In the genomic region with DNA sequence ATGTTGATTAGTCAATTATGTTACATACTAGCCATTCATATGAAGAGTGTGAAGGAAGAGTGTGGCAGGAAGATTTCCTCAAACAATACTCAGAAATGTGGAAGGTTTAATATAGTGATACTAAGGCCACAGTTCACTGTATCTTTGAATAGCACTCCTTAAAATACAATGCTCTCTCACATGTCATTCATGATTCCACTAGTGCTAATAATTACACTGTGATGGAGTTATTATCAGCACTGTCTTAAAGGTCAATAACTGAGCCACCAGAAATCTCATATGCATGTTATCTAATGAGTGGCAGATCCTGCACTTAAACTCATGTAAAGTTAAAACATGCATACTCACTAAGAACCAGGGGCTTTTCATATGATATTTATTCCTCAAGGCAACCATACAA, we compare ENCODE assay signal across 19 cellular contexts.
A peak's percentile ranks its signal among the peaks of the same experiment; 100 is the strongest.
DNase-seq lines count a peak whose midpoint lies in the region; ATAC-seq, FAIRE-seq and TF ChIP-seq lines count a peak whose summit lies in the region.
"Had no signal": no experiment of that assay in that cellular context is flagged by ENCODE, and none has a peak within 500 bp of the region (broad histone marks: within the 10 kb centered on the region; RNA-seq: fewer than 3 reads in every experiment).

No MANE protein-coding gene starts in this region.

- DNase-seq in heart left ventricle: no peak
- DNase-seq in left cardiac atrium: no peak
- no peak for DNase-seq in adipocyte (ENCODE audit: low read depth)
- DNase-seq in small intestine: peak; percentile 20
- no peak for DNase-seq in activated CD4-positive, alpha-beta T cell treated with anti-CD3 and anti-CD28 coated beads for 48 hours
- DNase-seq in SHP77 (lab: John Stamatoyannopoulos, UW): no peak
- DNase-seq: 8988T; Calu3; CD8-positive, alpha-beta T cell; DMS53; DND-41; EL; HCEC 1CT had no signal

- H3K9ac ChIP-seq in adipocyte (ENCODE audit: low read length): peak overlapping the region; percentile 82
- H3K9ac ChIP-seq: BLaER1 treated with 17β-estradiol and CSF1 and Interleukin-3, amounts not matched to agents 10 nM and 100 nM had no signal

- TF ChIP-seq POLR2A in heart left ventricle (IDR thresholded peaks at IDR 0.05) (no peak), gastroesophageal sphincter (IDR thresholded peaks at IDR 0.05) (no peak)

- H3K4me3 ChIP-seq in heart left ventricle: no peak overlapping the region
- H3K4me3 ChIP-seq in adipocyte (ENCODE audit: low read length): no peak overlapping the region
- H3K4me3 ChIP-seq in gastroesophageal sphincter: no peak overlapping the region
- no peak overlapping the region for H3K4me3 ChIP-seq in small intestine (ENCODE audit: low read depth in 1 of 2, low read length in 2 of 2)
- H3K4me3 ChIP-seq: BLaER1 treated with 17β-estradiol and CSF1 and Interleukin-3, amounts not matched to agents 10 nM and 100 nM; GM12878 had no signal

- H3K27me3 ChIP-seq in heart left ventricle (no peaks in the 10 kb centered on the region), adipocyte (replicated peaks; ENCODE audit: control insufficient read depth, insufficient read depth, low read length) (no peaks in the 10 kb centered on the region), gastroesophageal sphincter (no peaks in the 10 kb centered on the region), small intestine (ENCODE audit: control insufficient read depth in 2 of 2, insufficient read depth in 2 of 2, low read length in 2 of 2) (peaks cover 0 to 2% of the 10 kb centered on the region in 2 donors)
- H3K27me3 ChIP-seq: BLaER1 treated with 17β-estradiol and CSF1 and Interleukin-3, amounts not matched to agents 10 nM and 100 nM had no signal

- TF ChIP-seq CTCF in heart left ventricle (IDR thresholded peaks at IDR 0.05) (no peak), gastroesophageal sphincter (IDR thresholded peaks at IDR 0.05) (no peak)

- intact Hi-C loops in heart left ventricle (cut with DNase I) (no loop called here), left cardiac atrium (cut with DNase I) (no loop called here)

- no peak for TF ChIP-seq EP300 in gastroesophageal sphincter (IDR thresholded peaks at IDR 0.05)

- H3K9me3 ChIP-seq in heart left ventricle (no peaks in the 10 kb centered on the region), adipocyte (ENCODE audit: control insufficient read depth, low read length) (no peaks in the 10 kb centered on the region), gastroesophageal sphincter (no peaks in the 10 kb centered on the region), small intestine (ENCODE audit: control insufficient read depth, low read depth) (no peaks in the 10 kb centered on the region)

- H3K4me1 ChIP-seq in heart left ventricle (peaks cover 0 to 60% (median 14%) of the 10 kb centered on the region in 12 donors), adipocyte (ENCODE audit: control insufficient read depth, insufficient read depth, low read length) (peaks cover 79% of the 10 kb centered on the region), gastroesophageal sphincter (peaks cover 5 to 42% (median 6%) of the 10 kb centered on the region in 3 donors), small intestine (ENCODE audit: control insufficient read depth in 2 of 2, insufficient read depth in 1 of 2, low read depth in 1 of 2, low read length in 1 of 2) (peaks cover 0 to 6% of the 10 kb centered on the region in 2 donors)

- H3K27ac ChIP-seq in heart left ventricle: peak overlapping the region in 5 of 12 donors; percentile 12 to 86 (median 19)
- peak overlapping the region; percentile 10 to 68 (median 35) for H3K27ac ChIP-seq in gastroesophageal sphincter
- no peak overlapping the region for H3K27ac ChIP-seq in small intestine (ENCODE audit: low read depth in 1 of 2, low read length in 1 of 2)
- H3K27ac ChIP-seq: HL-60 had no signal

- ATAC-seq in heart left ventricle (peak in 3 of 4 donors; percentile 27 to 80 (median 57)), left cardiac atrium (no peak), gastroesophageal sphincter (no peak), HG02678 (IDR thresholded peaks at IDR 0.05; ENCODE audit: unreplicated experiment) (no peak)
- ATAC-seq: CD8-positive, alpha-beta T cell; GM12878 had no signal

- FAIRE-seq in small intestine (lab: Jason Lieb, UNC): no peak
- FAIRE-seq: GM12878, H54 had no signal

- no peaks in the 10 kb centered on the region for H3K36me3 ChIP-seq in heart left ventricle
- no peaks in the 10 kb centered on the region for H3K36me3 ChIP-seq in adipocyte (ENCODE audit: control insufficient read depth, insufficient read depth, low read length, severe bottlenecking)
- H3K36me3 ChIP-seq in gastroesophageal sphincter: no peaks in the 10 kb centered on the region
- H3K36me3 ChIP-seq in small intestine (ENCODE audit: control insufficient read depth in 2 of 2, insufficient read depth in 2 of 2, low read length in 2 of 2): no peaks in the 10 kb centered on the region
- H3K36me3 ChIP-seq: BLaER1 treated with 17β-estradiol and CSF1 and Interleukin-3, amounts not matched to agents 10 nM and 100 nM had no signal

Comparison
In these comparisons a context has a peak if more than half of its experiments do, and no peak if none do; other contexts are left out.
1. ATAC-seq: peak in heart left ventricle (3 of 4); none in left cardiac atrium (0 of 2), gastroesophageal sphincter (single experiment) and HG02678 (single experiment).
2. H3K27ac ChIP-seq: peak in gastroesophageal sphincter (4 of 4); none in small intestine (0 of 2).